ENCODE assay signal across 11 cellular contexts in the genomic region with DNA sequence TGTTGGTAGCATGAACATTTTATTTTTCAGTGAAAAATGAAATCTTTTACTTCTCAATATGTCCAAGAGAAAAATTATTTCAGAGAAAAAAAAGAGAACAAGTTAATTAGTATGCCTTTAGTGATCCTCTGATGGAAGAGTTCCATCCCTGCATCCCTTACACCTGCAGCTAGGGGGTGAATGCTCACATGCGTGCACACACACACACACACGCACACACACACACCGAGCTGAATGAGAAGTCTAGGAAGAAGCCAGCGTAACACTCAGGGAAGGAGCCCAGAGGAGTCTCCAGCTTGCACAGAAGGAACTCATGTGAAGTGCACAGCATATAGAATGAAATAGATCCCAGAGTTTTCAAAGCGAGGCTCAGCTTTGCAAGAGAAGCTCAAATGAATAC.
DNase-seq lines count a peak whose midpoint lies in the region; ATAC-seq and TF ChIP-seq lines count a peak whose summit lies in the region.
"Had no signal": no experiment of that assay in that cellular context is flagged by ENCODE, and none has a peak within 500 bp of the region (broad histone marks: within the 10 kb centered on the region; RNA-seq: fewer than 3 reads in every experiment).

No MANE protein-coding gene starts in this region.

- H3K4me1 Mint-ChIP-seq in nephron progenitor cell = peaks cover 7% of the 10 kb centered on the region

- no peaks in the 10 kb centered on the region for H3K36me3 ChIP-seq in testis (ENCODE audit: low read depth, missing control alignments)
- H3K36me3 ChIP-seq: HAP-1 had no signal

- H3K4me3 ChIP-seq in choroid plexus epithelial cell (ENCODE audit: low read depth, low read length) (no peak overlapping the region), testis (no peak overlapping the region)
- H3K4me3 ChIP-seq: HAP-1 had no signal

- no peak overlapping the region for H3K4me3 Mint-ChIP-seq in nephron progenitor cell

- DNase-seq in Daoy (ENCODE audit: low read depth) (peak; percentile 8), M059J (ENCODE audit: low read depth) (peak; percentile 43), choroid plexus epithelial cell (ENCODE audit: low read depth) (peak; percentile 66), nephron progenitor cell (peak; percentile 15), testis (no peak), GM10248 (ENCODE audit: extremely low spot score) (no peak)
- DNase-seq: activated T-cell treated with anti-CD3 and anti-CD28 coated beads, Interleukin-2, amount 50 U/mL, for 48 hours; OCI-M1 had no signal

- no peaks in the 10 kb centered on the region for H3K9me3 Mint-ChIP-seq in nephron progenitor cell

- no peak for TF ChIP-seq POLR2A in testis (IDR thresholded peaks at IDR 0.05)

- peak; percentile 56 for TF ChIP-seq CTCF in choroid plexus epithelial cell (conservative IDR thresholded peaks at IDR 0.05; ENCODE audit: low read depth, low read length)
- no peak for TF ChIP-seq CTCF in nephron progenitor cell (IDR thresholded peaks at IDR 0.05)
- TF ChIP-seq CTCF in testis (IDR thresholded peaks at IDR 0.05) = no peak
- no peak for TF ChIP-seq CTCF in GM10248 (IDR thresholded peaks at IDR 0.05; ENCODE audit: control extremely low read depth, extremely low read depth, low read depth, missing control alignments)

- 58 to 74% methylated on average over 5 of the region's 5 CpGs for WGBS in testis, 2 donors

- H3K27ac Mint-ChIP-seq in nephron progenitor cell = no peak overlapping the region

- CTCF ChIA-PET in GM10248 (lab: Yijun Ruan, JAX) = no interaction called here

- no peaks in the 10 kb centered on the region for H3K9me3 ChIP-seq in testis
- H3K9me3 ChIP-seq: HAP-1 had no signal

- H3K36me3 Mint-ChIP-seq in nephron progenitor cell (ENCODE audit: low read depth) = no peaks in the 10 kb centered on the region

- intact Hi-C loops in testis (cut with DNase I; ENCODE audit: low total_unique reads) = no loop called here

- no peaks in the 10 kb centered on the region for H3K27me3 Mint-ChIP-seq in nephron progenitor cell (ENCODE audit: low read depth, poor library complexity)

- POLR2A ChIA-PET in GM10248 (lab: Yijun Ruan, JAX) = interaction anchor here (0.5 kb wide), 1 partner anchor 139 kb away, joined by 4 read pairs; no protein-coding TSS in a partner anchor

- H3K27ac ChIP-seq in testis = no peak overlapping the region

- ATAC-seq in GM19455 (IDR thresholded peaks at IDR 0.05; ENCODE audit: unreplicated experiment) (no peak), HG03342 (IDR thresholded peaks at IDR 0.05; ENCODE audit: unreplicated experiment) (no peak)

- no peaks in the 10 kb centered on the region for H3K27me3 ChIP-seq in testis

- H3K4me1 ChIP-seq in testis = peaks cover 5% of the 10 kb centered on the region
- H3K4me1 ChIP-seq: HAP-1 had no signal

Comparison
In these comparisons a context has a peak if more than half of its experiments do, and no peak if none do; other contexts are left out.
1. DNase-seq: peak in Daoy (single experiment), M059J (single experiment), choroid plexus epithelial cell (single experiment) and nephron progenitor cell (single experiment); none in testis (single experiment) and GM10248 (single experiment).